In the genomic region with DNA sequence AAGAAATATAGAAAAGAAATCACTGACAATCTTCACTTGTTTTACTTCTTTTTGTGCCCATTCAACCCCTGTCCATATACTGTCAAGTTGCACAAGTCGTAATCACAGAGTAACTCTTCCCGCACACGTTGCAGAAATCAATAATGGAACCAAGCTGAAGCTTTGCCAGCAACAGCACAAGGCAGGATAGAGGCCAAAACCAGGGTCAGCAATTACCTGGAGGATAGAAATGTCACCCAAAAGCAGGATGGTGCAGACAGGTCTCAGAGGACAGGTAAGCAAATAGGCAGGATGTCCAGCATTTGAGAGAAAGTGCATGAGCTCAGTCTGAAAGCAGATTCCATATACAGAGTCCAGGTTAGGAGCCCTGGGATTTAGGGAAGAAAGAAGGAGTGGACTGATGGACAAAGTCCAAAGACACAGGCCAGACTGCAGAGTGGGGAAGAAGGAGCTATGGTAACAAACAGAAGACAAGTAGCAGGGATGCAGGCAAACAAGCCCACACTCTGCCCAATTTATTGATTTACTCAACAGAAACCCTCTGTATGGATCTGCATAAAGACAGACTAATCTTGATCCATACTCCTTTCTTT, we compare ENCODE assay signal across 8 cellular contexts. TPM values are rescaled to one million over a fixed set of nuclear protein-coding genes. Genes with fewer than 3 reads are reported as not detected.
"Had no signal": no experiment of that assay in that cellular context is flagged by ENCODE, and none has a peak within 500 bp of the region (broad histone marks: within the 10 kb centered on the region; RNA-seq: fewer than 3 reads in every experiment).

No MANE protein-coding gene starts in this region.

- H3K4me3 ChIP-seq: GM23248, HAP-1, K562 had no signal

- H3K36me3 ChIP-seq: HAP-1 had no signal

- H3K4me1 ChIP-seq: HAP-1 had no signal

- DNase-seq: GM23248, GOT3, H7, HFFc6, IMR-90 had no signal

- ATAC-seq: HCT116, K562 had no signal

- H3K9me3 ChIP-seq: HAP-1 had no signal

RNA-seq across cellular contexts. Expression of gene PID1, which starts 52.7 kb away (rescaled TPM):
- total RNA-seq: K562 had no signal
